Comparison of ENCODE assay signal across 8 cellular contexts in the genomic region with DNA sequence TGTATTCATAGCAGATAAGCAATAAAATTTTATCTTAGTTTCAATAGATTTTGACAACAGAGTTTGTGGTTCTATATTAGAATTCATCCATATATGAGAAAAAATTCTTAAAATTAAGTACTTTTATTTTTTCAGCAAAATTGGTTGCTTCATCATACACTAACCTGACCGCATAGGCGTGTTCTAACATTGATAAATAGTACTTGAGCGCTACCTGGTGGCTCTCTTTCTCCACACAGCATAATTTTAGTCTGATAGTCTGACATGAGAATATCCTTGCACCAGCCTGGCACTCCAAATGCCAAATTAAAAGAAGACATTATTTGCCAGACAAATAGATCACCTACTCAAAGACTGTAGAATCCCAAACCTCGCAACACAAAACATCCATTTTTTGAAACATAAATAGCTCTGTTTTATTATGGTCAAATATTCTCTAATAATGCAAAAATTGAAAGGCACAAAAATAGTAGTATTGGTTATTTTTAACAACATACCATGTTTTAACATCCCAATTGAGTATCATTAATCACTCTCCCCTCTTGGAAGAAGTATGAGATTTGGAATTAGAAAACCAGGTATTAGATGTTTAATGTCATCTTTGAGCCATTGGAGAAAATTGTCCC. TPM values are rescaled to one million over a fixed set of nuclear protein-coding genes. Genes with fewer than 3 reads are reported as not detected.
DNase-seq lines count a peak whose midpoint lies in the region; ATAC-seq and TF ChIP-seq lines count a peak whose summit lies in the region.

No MANE protein-coding gene starts in this region.

- TF ChIP-seq CTCF in progenitor cell of endocrine pancreas (IDR thresholded peaks at IDR 0.05; ENCODE audit: unreplicated experiment), result peak; percentile 86

- H3K4me3 Mint-ChIP-seq in activated naive CD4-positive, alpha-beta T cell treated with anti-CD3 and anti-CD28 coated beads for 36 hours, result no peak overlapping the region
- H3K4me3 Mint-ChIP-seq in progenitor cell of endocrine pancreas (ENCODE audit: low read depth), result no peak overlapping the region

- no peaks in the 10 kb centered on the region for H3K4me1 Mint-ChIP-seq in activated naive CD4-positive, alpha-beta T cell treated with anti-CD3 and anti-CD28 coated beads for 36 hours (ENCODE audit: low read depth)
- H3K4me1 Mint-ChIP-seq in progenitor cell of endocrine pancreas (ENCODE audit: low read depth), result peaks cover 5% of the 10 kb centered on the region

- H3K27ac Mint-ChIP-seq in activated naive CD4-positive, alpha-beta T cell treated with anti-CD3 and anti-CD28 coated beads for 36 hours, result no peak overlapping the region
- H3K27ac Mint-ChIP-seq in progenitor cell of endocrine pancreas, result no peak overlapping the region

- peak; percentile 90 for ATAC-seq in GM21723 (IDR thresholded peaks at IDR 0.05; ENCODE audit: unreplicated experiment)

- peaks cover 14% of the 10 kb centered on the region for H3K27me3 Mint-ChIP-seq in activated naive CD4-positive, alpha-beta T cell treated with anti-CD3 and anti-CD28 coated beads for 36 hours (ENCODE audit: low read depth)
- no peaks in the 10 kb centered on the region for H3K27me3 Mint-ChIP-seq in progenitor cell of endocrine pancreas

- H3K36me3 Mint-ChIP-seq in activated naive CD4-positive, alpha-beta T cell treated with anti-CD3 and anti-CD28 coated beads for 36 hours (ENCODE audit: low read depth), result no peaks in the 10 kb centered on the region
- no peaks in the 10 kb centered on the region for H3K36me3 Mint-ChIP-seq in progenitor cell of endocrine pancreas (ENCODE audit: insufficient read depth)

- intact Hi-C loops in activated naive CD4-positive, alpha-beta T cell treated with anti-CD3 and anti-CD28 coated beads for 36 hours (cut with micrococcal nuclease), result loop anchor here (1.0 to 10.0 kb wide), 5 partner anchors 159 to 1432 kb away; no protein-coding TSS in a partner anchor

- H3K9me3 Mint-ChIP-seq in activated naive CD4-positive, alpha-beta T cell treated with anti-CD3 and anti-CD28 coated beads for 36 hours, result no peaks in the 10 kb centered on the region
- peaks cover 3% of the 10 kb centered on the region for H3K9me3 Mint-ChIP-seq in progenitor cell of endocrine pancreas (ENCODE audit: low read depth)

- CTCF ChIA-PET in activated naive CD4-positive, alpha-beta T cell treated with anti-CD3 and anti-CD28 coated beads for 36 hours (lab: Charles Lee), result interaction anchor here (1.0 to 1.6 kb wide), 6 partner anchors 223 to 283 kb away, joined by 3 to 5 read pairs (median 4); partner anchors contain the start of gene COX7A2

- DNase-seq in Daoy (ENCODE audit: low read depth) (peak; percentile 57), LoVo (ENCODE audit: low spot score) (peak; percentile 80), SHP77 treated with DMSO at 0.1 percent for 48 hours (lab: John Stamatoyannopoulos, UW) (peak; percentile 22), globus pallidus (ENCODE audit: low spot score) (peak; percentile 63), progenitor cell of endocrine pancreas (ENCODE audit: low spot score, unreplicated experiment) (peak; percentile 37), GM19238 (ENCODE audit: insufficient read length, low spot score) (no peak)
- DNase-seq in activated naive CD4-positive, alpha-beta T cell treated with anti-CD3 and anti-CD28 coated beads for 36 hours, result peak; percentile 76

RNA-seq across cellular contexts. Expression of gene FILIP1, which starts 33.0 kb away (rescaled TPM):
- total RNA-seq in Daoy (2014; rRNA removed; shearing (Covaris generic)), result 0.40 TPM in 1 of 2 replicates, not detected in the other
- not detected for total RNA-seq in activated naive CD4-positive, alpha-beta T cell treated with anti-CD3 and anti-CD28 coated beads for 36 hours
- 0.31 and 0.73 TPM in 2 replicates for total RNA-seq in progenitor cell of endocrine pancreas
